8 cellular contexts compared by ENCODE assay signal in the genomic region with DNA sequence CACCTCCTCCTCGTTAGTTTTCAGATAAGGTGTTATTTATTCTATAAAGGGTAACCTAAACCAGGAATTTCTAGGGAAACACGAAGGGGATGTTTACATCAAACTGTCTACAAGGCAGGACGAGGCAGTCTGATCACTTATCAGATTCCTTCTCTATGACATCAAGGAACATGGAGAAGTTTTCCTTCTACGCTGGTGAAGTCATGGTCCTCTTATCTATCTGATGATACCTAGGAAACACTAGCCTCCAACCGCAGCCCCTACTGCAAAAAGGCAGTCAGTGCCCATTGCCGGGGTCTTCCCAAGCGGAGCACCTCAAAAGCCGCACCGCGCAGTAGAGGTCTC. TPM values are rescaled to one million over a fixed set of nuclear protein-coding genes. Genes with fewer than 3 reads are reported as not detected.
DNase-seq lines count a peak whose midpoint lies in the region; ATAC-seq and TF ChIP-seq lines count a peak whose summit lies in the region.

No MANE protein-coding gene starts in this region.

- peaks cover 55% of the 10 kb centered on the region for H3F3A ChIP-seq in GM23248 (ENCODE audit: insufficient read depth)

- H3K9me3 Mint-ChIP-seq in WTC11 = no peaks in the 10 kb centered on the region

- no peaks in the 10 kb centered on the region for H3K36me3 ChIP-seq in GM23248 (ENCODE audit: low read depth)

- H3K4me1 ChIP-seq in GM23248 (ENCODE audit: insufficient read depth) = peaks cover 47% of the 10 kb centered on the region

- H3K4me3 ChIP-seq in GM23248 (peak overlapping the region; percentile 89), retinal pigment epithelial cell (ENCODE audit: low read length) (peak overlapping the region; percentile 83)

- H3K79me2 ChIP-seq in GM23248 (ENCODE audit: insufficient read depth) = peaks cover 57% of the 10 kb centered on the region

- H3K4me2 ChIP-seq in GM23248 (ENCODE audit: unreplicated experiment) = peak overlapping the region; percentile 95

- CTCF ChIA-PET in WTC11 (lab: Charles Lee) = no interaction called here

- POLR2A ChIA-PET in WTC11 (lab: Charles Lee) = no interaction called here

- H3K9ac ChIP-seq in GM23248 = peak overlapping the region; percentile 93

- no peaks in the 10 kb centered on the region for H3K27me3 Mint-ChIP-seq in WTC11 (ENCODE audit: low read depth)

- no peaks in the 10 kb centered on the region for H3K9me2 ChIP-seq in GM23248 (ENCODE audit: insufficient read depth)

- no peaks in the 10 kb centered on the region for H3K36me3 Mint-ChIP-seq in WTC11

- 12 to 13% methylated on average over 10 of the region's 10 CpGs for WGBS in GM23248 (ENCODE audit: low coverage in 1 of 2, low lambda C conversion rate in 2 of 2, missing lambda C conversion rate in 2 of 2), 2 experiments

- no peaks in the 10 kb centered on the region for H3K27me3 ChIP-seq in GM23248 (replicated peaks; ENCODE audit: insufficient read depth)

- H3K27ac ChIP-seq in GM23248 = peak overlapping the region; percentile 84

- ATAC-seq in WTC11 = no peak
- no peak for ATAC-seq in HG02763 (IDR thresholded peaks at IDR 0.05; ENCODE audit: unreplicated experiment)
- ATAC-seq in GM19324 (IDR thresholded peaks at IDR 0.05; ENCODE audit: low FRiP score, unreplicated experiment) = no peak

- no peaks in the 10 kb centered on the region for H4K20me1 ChIP-seq in GM23248 (ENCODE audit: insufficient read depth)

- TF ChIP-seq CTCF in WTC11 (IDR thresholded peaks at IDR 0.05) = no peak
- TF ChIP-seq CTCF in retinal pigment epithelial cell (conservative IDR thresholded peaks at IDR 0.05; ENCODE audit: low read depth, low read length) = no peak

- no peak overlapping the region for H3K27ac Mint-ChIP-seq in WTC11

- H3K4me3 Mint-ChIP-seq in WTC11 = peak overlapping the region; percentile 95

- H3K9me3 ChIP-seq in GM23248 (ENCODE audit: low read depth) = no peaks in the 10 kb centered on the region

- in situ Hi-C loops in GM23248 (cut with MboI) = no loop called here

- DNase-seq in GM23248 = no peak
- DNase-seq in WTC11 (ENCODE audit: low spot score) = no peak
- DNase-seq in hepatic stellate cell (ENCODE audit: low spot score) = peak; percentile 12
- no peak for DNase-seq in retinal pigment epithelial cell (ENCODE audit: low read depth)
- DNase-seq in NCI-H524 (lab: John Stamatoyannopoulos, UW) = no peak
- no peak for DNase-seq in middle frontal gyrus (ENCODE audit: extremely low spot score, low spot score)

- H2AFZ ChIP-seq in GM23248 = peak overlapping the region; percentile 94

- H3K4me1 Mint-ChIP-seq in WTC11 = peaks cover 22% of the 10 kb centered on the region

TF ChIP-seq in WTC11, 78 proteins besides CTCF, POLR2A, EP300 and RAD21:
- TF ChIP-seq OVOL2 (CRISPR knock-in tag; IDR thresholded peaks at IDR 0.05; ENCODE audit: borderline replicate concordance) = no peak
- no peak for TF ChIP-seq GABPB1 (CRISPR knock-in tag; IDR thresholded peaks at IDR 0.05)
- no peak for TF ChIP-seq SMAD4 (CRISPR knock-in tag; IDR thresholded peaks at IDR 0.05)
- TF ChIP-seq, protein P1, sequence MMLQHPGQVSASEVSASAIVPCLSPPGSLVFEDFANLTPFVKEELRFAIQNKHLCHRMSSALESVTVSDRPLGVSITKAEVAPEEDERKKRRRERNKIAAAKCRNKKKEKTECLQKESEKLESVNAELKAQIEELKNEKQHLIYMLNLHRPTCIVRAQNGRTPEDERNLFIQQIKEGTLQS (CRISPR knock-in tag; conservative IDR thresholded peaks at IDR 0.05) = no peak
- no peak for TF ChIP-seq CREB1 (CRISPR knock-in tag; IDR thresholded peaks at IDR 0.05)
- TF ChIP-seq, protein P2, sequence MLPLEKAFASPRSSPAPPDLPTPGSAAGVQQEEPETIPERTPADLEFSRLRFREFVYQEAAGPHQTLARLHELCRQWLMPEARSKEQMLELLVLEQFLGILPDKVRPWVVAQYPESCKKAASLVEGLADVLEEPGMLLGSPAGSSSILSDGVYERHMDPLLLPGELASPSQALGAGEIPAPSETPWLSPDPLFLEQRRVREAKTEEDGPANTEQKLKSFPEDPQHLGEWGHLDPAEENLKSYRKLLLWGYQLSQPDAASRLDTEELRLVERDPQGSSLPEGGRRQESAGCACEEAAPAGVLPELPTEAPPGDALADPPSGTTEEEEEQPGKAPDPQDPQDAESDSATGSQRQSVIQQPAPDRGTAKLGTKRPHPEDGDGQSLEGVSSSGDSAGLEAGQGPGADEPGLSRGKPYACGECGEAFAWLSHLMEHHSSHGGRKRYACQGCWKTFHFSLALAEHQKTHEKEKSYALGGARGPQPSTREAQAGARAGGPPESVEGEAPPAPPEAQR (CRISPR knock-in tag; IDR thresholded peaks at IDR 0.05) = no peak
- TF ChIP-seq ETV6 (CRISPR knock-in tag; IDR thresholded peaks at IDR 0.05) = no peak
- TF ChIP-seq NFATC4 (CRISPR knock-in tag; IDR thresholded peaks at IDR 0.05) = no peak
- TF ChIP-seq MYBL2 (CRISPR knock-in tag; IDR thresholded peaks at IDR 0.05) = no peak
- TF ChIP-seq, protein P3, sequence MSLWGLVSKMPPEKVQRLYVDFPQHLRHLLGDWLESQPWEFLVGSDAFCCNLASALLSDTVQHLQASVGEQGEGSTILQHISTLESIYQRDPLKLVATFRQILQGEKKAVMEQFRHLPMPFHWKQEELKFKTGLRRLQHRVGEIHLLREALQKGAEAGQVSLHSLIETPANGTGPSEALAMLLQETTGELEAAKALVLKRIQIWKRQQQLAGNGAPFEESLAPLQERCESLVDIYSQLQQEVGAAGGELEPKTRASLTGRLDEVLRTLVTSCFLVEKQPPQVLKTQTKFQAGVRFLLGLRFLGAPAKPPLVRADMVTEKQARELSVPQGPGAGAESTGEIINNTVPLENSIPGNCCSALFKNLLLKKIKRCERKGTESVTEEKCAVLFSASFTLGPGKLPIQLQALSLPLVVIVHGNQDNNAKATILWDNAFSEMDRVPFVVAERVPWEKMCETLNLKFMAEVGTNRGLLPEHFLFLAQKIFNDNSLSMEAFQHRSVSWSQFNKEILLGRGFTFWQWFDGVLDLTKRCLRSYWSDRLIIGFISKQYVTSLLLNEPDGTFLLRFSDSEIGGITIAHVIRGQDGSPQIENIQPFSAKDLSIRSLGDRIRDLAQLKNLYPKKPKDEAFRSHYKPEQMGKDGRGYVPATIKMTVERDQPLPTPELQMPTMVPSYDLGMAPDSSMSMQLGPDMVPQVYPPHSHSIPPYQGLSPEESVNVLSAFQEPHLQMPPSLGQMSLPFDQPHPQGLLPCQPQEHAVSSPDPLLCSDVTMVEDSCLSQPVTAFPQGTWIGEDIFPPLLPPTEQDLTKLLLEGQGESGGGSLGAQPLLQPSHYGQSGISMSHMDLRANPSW (CRISPR knock-in tag; conservative IDR thresholded peaks at IDR 0.05; ENCODE audit: low read depth) = no peak
- TF ChIP-seq JAZF1 (CRISPR knock-in tag; IDR thresholded peaks at IDR 0.05) = no peak

RNA-seq across cellular contexts. Expression of a gene that starts 1.5 kb away (rescaled TPM):
- total RNA-seq in GM23248 (2014; rRNA removed; shearing (Covaris generic)) = 29.2 and 31.9 TPM in 2 replicates
- polyA plus RNA-seq in GM23248 (2016; fragmentation: Nextera tagmentation; extraction: Ambion mirVana) = 14.9 and 17.2 TPM in 2 replicates
- total RNA-seq in WTC11 (2021) = 38.1 to 39.3 TPM (median 38.5 TPM) in 3 replicates
